24 cellular contexts compared by ENCODE assay signal in the genomic region with DNA sequence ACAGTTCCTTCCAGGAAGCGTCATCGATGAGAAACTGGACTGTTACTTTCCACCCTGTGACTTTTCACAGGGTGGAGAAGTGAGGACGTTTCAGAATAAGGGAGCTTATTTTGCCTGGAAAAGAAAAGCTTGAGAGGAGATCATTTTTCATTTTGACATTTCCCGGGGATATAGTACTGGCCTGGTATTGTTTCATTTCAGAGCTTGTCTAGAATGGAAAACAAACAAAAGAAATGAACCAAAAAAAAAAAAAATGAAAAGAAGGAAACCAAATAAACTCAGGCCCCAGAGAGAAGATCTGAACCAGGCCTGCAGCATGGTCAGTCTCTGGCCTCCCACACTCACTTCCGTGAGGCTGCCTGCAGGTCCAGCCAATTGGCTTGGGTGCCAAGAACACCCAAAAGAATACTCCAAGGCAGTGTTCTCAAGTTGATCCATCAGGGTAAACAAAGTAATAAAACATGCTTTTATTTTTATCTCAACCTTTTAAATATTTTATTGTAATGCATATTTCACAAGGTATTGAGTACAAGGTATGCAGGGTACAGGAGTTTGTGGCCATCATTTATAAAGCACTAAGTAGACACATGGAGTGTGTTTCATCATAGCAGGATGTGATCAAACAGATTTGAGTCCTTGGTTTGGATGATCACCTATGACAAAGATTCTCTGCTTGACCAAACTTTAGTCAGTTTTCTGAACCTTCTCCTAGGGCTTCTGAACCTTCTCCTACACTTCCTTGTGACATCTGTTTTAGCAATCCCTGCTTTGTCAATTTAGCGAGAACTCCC.
"Had no signal": no experiment of that assay in that cellular context is flagged by ENCODE, and none has a peak within 500 bp of the region (broad histone marks: within the 10 kb centered on the region; RNA-seq: fewer than 3 reads in every experiment).

No MANE protein-coding gene starts in this region.

- H3K4me3 ChIP-seq: adrenal gland, ascending aorta, left ventricle myocardium inferior, skin epidermis, stomach, suprapubic skin, transverse colon had no signal

- DNase-seq: activated CD4-positive, alpha-beta T cell treated with anti-CD3 and anti-CD28 coated beads, Interleukin-2, amount 50 U/mL, for 4 hours; activated CD8-positive, alpha-beta memory T cell treated with anti-CD3 and anti-CD28 coated beads, Interleukin-2, amount 50 U/mL, for 48 hours; activated naive CD4-positive, alpha-beta T cell; activated T-cell treated with anti-CD3 and anti-CD28 coated beads, Interleukin-2, amount 50 U/mL, for 4 hours; adrenal gland; brain microvascular endothelial cell; caudate nucleus; effector CD4-positive, alpha-beta T cell; hippocampal formation; kidney glomerular epithelial cell; left ventricle myocardium inferior; stimulated activated CD4-positive, alpha-beta T cell treated with anti-CD3 and anti-CD28 coated beads, Interleukin-2, amount 100 ng/mL, for 24 hours; stomach; T-cell; transverse colon had no signal

- H3K36me3 Mint-ChIP-seq: activated naive CD8-positive, alpha-beta T cell; stimulated activated memory B cell treated with anti-CD40 and anti-IgM and Interleukin-4, amounts not matched to agents 10 μg/mL and 1 μg/mL and 100 μg/mL, for 72 hours; T-cell; WTC11 had no signal

- H3K9me3 ChIP-seq: adrenal gland, ascending aorta, stomach, suprapubic skin, transverse colon had no signal

- H3K27ac Mint-ChIP-seq: activated naive CD8-positive, alpha-beta T cell; activated T-helper 2 cell treated with anti-CD3 and anti-CD28 coated beads, Interferon-gamma antibody, Interleukin-2, Interleukin-4, amounts not matched to agents 10 μg/mL and 5 μg/mL and 100 μg/mL, durations not matched to agents 14 hours and 24 hours and 36 hours; dendritic cell treated with granulocyte-macrophage colony-stimulating factor and Interleukin-4, amounts not matched to agents 40 ng/mL and 50 ng/mL, for 4 days; stimulated activated memory B cell treated with anti-CD40 and anti-IgM and Interleukin-4, amounts not matched to agents 10 μg/mL and 1 μg/mL and 100 μg/mL, for 72 hours; T-cell; WTC11 had no signal

- H3K27ac ChIP-seq: adrenal gland, ascending aorta, brain microvascular endothelial cell, left ventricle myocardium inferior, skin epidermis, stomach, suprapubic skin had no signal

- H3K27me3 Mint-ChIP-seq: activated naive CD8-positive, alpha-beta T cell; dendritic cell treated with granulocyte-macrophage colony-stimulating factor and Interleukin-4, amounts not matched to agents 40 ng/mL and 50 ng/mL, for 4 days; stimulated activated memory B cell treated with anti-CD40 and anti-IgM and Interleukin-4, amounts not matched to agents 10 μg/mL and 1 μg/mL and 100 μg/mL, for 72 hours; T-cell had no signal

- H3K4me1 ChIP-seq: adrenal gland, ascending aorta, left ventricle myocardium inferior, suprapubic skin had no signal

- H3K4me1 Mint-ChIP-seq: stimulated activated memory B cell treated with anti-CD40 and anti-IgM and Interleukin-4, amounts not matched to agents 10 μg/mL and 1 μg/mL and 100 μg/mL, for 72 hours had no signal

- H3K27me3 ChIP-seq: adrenal gland, ascending aorta, brain microvascular endothelial cell, stomach, suprapubic skin, transverse colon had no signal

- H3K9me3 Mint-ChIP-seq: activated T-cell treated with anti-CD3 and anti-CD28 coated beads, Interleukin-2, amount 50 U/mL, for 4 hours; activated T-helper 2 cell treated with anti-CD3 and anti-CD28 coated beads, Interferon-gamma antibody, Interleukin-2, Interleukin-4, amounts not matched to agents 10 μg/mL and 5 μg/mL and 100 μg/mL, durations not matched to agents 14 hours and 24 hours and 36 hours; dendritic cell treated with granulocyte-macrophage colony-stimulating factor and Interleukin-4, amounts not matched to agents 40 ng/mL and 50 ng/mL, for 4 days; stimulated activated memory B cell treated with anti-CD40 and anti-IgM and Interleukin-4, amounts not matched to agents 10 μg/mL and 1 μg/mL and 100 μg/mL, for 72 hours; T-cell; WTC11 had no signal

- H3K4me3 Mint-ChIP-seq: activated naive CD8-positive, alpha-beta T cell; activated T-cell treated with anti-CD3 and anti-CD28 coated beads, Interleukin-2, amount 50 U/mL, for 4 hours; dendritic cell treated with granulocyte-macrophage colony-stimulating factor and Interleukin-4, amounts not matched to agents 40 ng/mL and 50 ng/mL, for 4 days; neural crest cell; stimulated activated memory B cell treated with anti-CD40 and anti-IgM and Interleukin-4, amounts not matched to agents 10 μg/mL and 1 μg/mL and 100 μg/mL, for 72 hours; T-cell; WTC11 had no signal

- H3K36me3 ChIP-seq: adrenal gland, ascending aorta, brain microvascular endothelial cell, left ventricle myocardium inferior, stomach, suprapubic skin, transverse colon had no signal

- ATAC-seq: activated T-cell treated with anti-CD3 and anti-CD28 coated beads, Interleukin-2, amount 50 U/mL, for 4 hours; stimulated activated memory B cell treated with anti-CD40 and anti-IgM and Interleukin-4, amounts not matched to agents 10 μg/mL and 1 μg/mL and 100 μg/mL, for 72 hours; T-cell had no signal
